ENCODE assay signal across 12 cellular contexts in the genomic region with DNA sequence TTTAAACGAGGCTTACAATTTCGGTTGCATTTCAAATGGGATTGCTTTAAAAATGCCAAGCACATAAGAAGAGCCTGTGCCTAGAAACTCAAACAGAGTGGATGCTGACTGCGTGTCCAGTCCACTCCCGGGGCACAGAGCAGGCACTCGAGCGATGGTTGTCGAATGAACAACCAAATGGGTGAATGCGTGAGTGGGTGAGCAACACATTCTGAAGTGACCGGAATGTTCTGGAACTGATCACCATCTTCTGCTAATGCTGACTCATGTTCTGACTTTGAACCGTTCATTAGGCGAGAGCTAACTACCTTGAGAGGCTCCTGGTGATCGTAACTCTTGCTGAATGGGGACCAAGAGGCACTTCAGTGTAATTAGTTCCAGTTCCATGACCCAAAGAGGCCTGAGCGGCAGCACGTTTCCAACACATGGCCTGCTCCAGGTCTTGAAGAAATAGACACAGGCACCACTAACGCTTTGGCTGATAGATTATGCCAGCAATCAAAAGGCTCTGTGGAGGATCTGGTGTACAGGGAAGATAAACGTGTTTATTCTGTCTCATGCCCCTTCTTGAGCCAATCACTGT. TPM values are rescaled to one million over a fixed set of nuclear protein-coding genes. Genes with fewer than 3 reads are reported as not detected.
DNase-seq lines count a peak whose midpoint lies in the region; ATAC-seq, FAIRE-seq and TF ChIP-seq lines count a peak whose summit lies in the region.
"Had no signal": no experiment of that assay in that cellular context is flagged by ENCODE, and none has a peak within 500 bp of the region (broad histone marks: within the 10 kb centered on the region; RNA-seq: fewer than 3 reads in every experiment).

No MANE protein-coding gene starts in this region.

- no peaks in the 10 kb centered on the region for H3K79me1 ChIP-seq in H9 (ENCODE audit: insufficient read depth, low read depth, low read length, poor library complexity, severe bottlenecking)

- no peak overlapping the region for H2BK5ac ChIP-seq in H9 (ENCODE audit: insufficient read length, low read length)

- FAIRE-seq in astrocyte (lab: Jason Lieb, UNC) = no peak

- no peak overlapping the region for H3K14ac ChIP-seq in H9 (ENCODE audit: insufficient read depth, low read length)

- no peak overlapping the region for H2BK20ac ChIP-seq in H9 (ENCODE audit: low read depth, low read length, poor library complexity, severe bottlenecking)

- TF ChIP-seq CTCF in astrocyte (IDR thresholded peaks at IDR 0.05; ENCODE audit: insufficient read depth, low read depth, low read length) (no peak), transverse colon (IDR thresholded peaks at IDR 0.05) (no peak), H9 (conservative IDR thresholded peaks at IDR 0.05) (no peak)

- TF ChIP-seq EP300 in transverse colon (IDR thresholded peaks at IDR 0.05; ENCODE audit: low read depth) = no peak

- no peak for DNase-seq in stimulated activated naive CD8-positive, alpha-beta T cell treated with anti-CD3 and anti-CD28 coated beads, Interleukin-15, Interleukin-2, amounts not matched to agents 100 U/mL and 50 U/mL, for 24 hours
- DNase-seq in Karpas-422 = no peak
- DNase-seq in astrocyte (ENCODE audit: low read depth) = peak; percentile 31
- no peak for DNase-seq in transverse colon
- DNase-seq in H9 = no peak
- DNase-seq in GM19238 (ENCODE audit: insufficient read length, low spot score) = no peak
- DNase-seq: brain microvascular endothelial cell, foreskin keratinocyte, NCI-H2171 had no signal

- H2BK15ac ChIP-seq in H9 (ENCODE audit: low read depth, low read length) = no peak overlapping the region

- H3T11ph ChIP-seq in H9 (ENCODE audit: low read length) = no peak overlapping the region

- no peaks in the 10 kb centered on the region for H3K36me3 ChIP-seq in Karpas-422 (ENCODE audit: insufficient read depth, low read length)
- no peaks in the 10 kb centered on the region for H3K36me3 ChIP-seq in astrocyte (ENCODE audit: insufficient read depth, low read length)
- no peaks in the 10 kb centered on the region for H3K36me3 ChIP-seq in transverse colon
- H3K36me3 ChIP-seq: brain microvascular endothelial cell had no signal

- no peak overlapping the region for H4K91ac ChIP-seq in H9 (ENCODE audit: insufficient read length, low read depth, low read length)

- in situ Hi-C loops in transverse colon (cut with MboI; ENCODE audit: low pct_ligation_motif_present in 1 of 4, low pct_unique_long_range_greater_than_20kb in 1 of 4, low sequenced_read_pairs in 3 of 4) = no loop called here

- H3K27ac ChIP-seq in Karpas-422 (ENCODE audit: low read length) (peak overlapping the region; percentile 81), astrocyte (ENCODE audit: low read depth, low read length) (no peak overlapping the region), transverse colon (peak overlapping the region in 3 of 4 donors; percentile 6 to 9 (median 8)), H9 (ENCODE audit: insufficient read length, low read depth, low read length) (no peak overlapping the region)
- H3K27ac ChIP-seq: brain microvascular endothelial cell, C4-2B, foreskin keratinocyte had no signal

- H3K23ac ChIP-seq in H9 (ENCODE audit: insufficient read length, low read depth, low read length) = no peak overlapping the region

- H3K36me3 Mint-ChIP-seq in stimulated activated naive CD8-positive, alpha-beta T cell treated with anti-CD3 and anti-CD28 coated beads, Interleukin-15, Interleukin-2, amounts not matched to agents 100 ng/mL and 50 ng/mL, for 24 hours (ENCODE audit: low read depth) = peaks cover 29% of the 10 kb centered on the region
- peaks cover 4% of the 10 kb centered on the region for H3K36me3 Mint-ChIP-seq in astrocyte (ENCODE audit: low read depth, unreplicated experiment)
- no peaks in the 10 kb centered on the region for H3K36me3 Mint-ChIP-seq in H9 (ENCODE audit: insufficient read depth in 1 of 3, low read depth in 3 of 3)

- H2AK5ac ChIP-seq in H9 (ENCODE audit: insufficient read length, low read length) = no peak overlapping the region

- intact Hi-C loops in transverse colon (cut with DNase I; ENCODE audit: low total_unique reads) = no loop called here

- no peaks in the 10 kb centered on the region for H3K9me2 ChIP-seq in Karpas-422 (replicated peaks; ENCODE audit: insufficient read depth, low read length)

- no peak overlapping the region for H2BK120ac ChIP-seq in H9 (ENCODE audit: low read depth, low read length, poor library complexity, severe bottlenecking)

- no peaks in the 10 kb centered on the region for H3K23me2 ChIP-seq in H9 (ENCODE audit: insufficient read length, low read depth, low read length, poor library complexity, severe bottlenecking)

- H3K4ac ChIP-seq in H9 (ENCODE audit: low read depth, low read length) = no peak overlapping the region

- H3K9ac ChIP-seq in Karpas-422 (ENCODE audit: low read length) (peak overlapping the region; percentile 57; the same call in 1 of the 2 replicates), astrocyte (ENCODE audit: low read length) (no peak overlapping the region), H9 (ENCODE audit: extremely low read depth, insufficient read length, low read length) (no peak overlapping the region)

- H3K9me3 Mint-ChIP-seq in stimulated activated naive CD8-positive, alpha-beta T cell treated with anti-CD3 and anti-CD28 coated beads, Interleukin-15, Interleukin-2, amounts not matched to agents 100 ng/mL and 50 ng/mL, for 24 hours = peaks cover 8% of the 10 kb centered on the region
- H3K9me3 Mint-ChIP-seq in astrocyte (ENCODE audit: unreplicated experiment) (peaks cover 30% of the 10 kb centered on the region), H9 (peaks cover 4 to 5% of the 10 kb centered on the region in 2 experiments; a peak in 2 of 5 replicates)

- no peaks in the 10 kb centered on the region for H3K79me2 ChIP-seq in Karpas-422 (ENCODE audit: low read length)
- H3K79me2 ChIP-seq in astrocyte (ENCODE audit: insufficient read depth, low read length) = no peaks in the 10 kb centered on the region
- H3K79me2 ChIP-seq in H9 (ENCODE audit: insufficient read depth, low read length) = no peaks in the 10 kb centered on the region

- H3K27me3 ChIP-seq in Karpas-422 (ENCODE audit: low read length) = no peaks in the 10 kb centered on the region; the same call in 1 of the 2 replicates
- peaks cover 27% of the 10 kb centered on the region for H3K27me3 ChIP-seq in astrocyte (ENCODE audit: insufficient read depth, low read length)
- no peaks in the 10 kb centered on the region for H3K27me3 ChIP-seq in transverse colon
- H3K27me3 ChIP-seq in H9 (ENCODE audit: insufficient read depth, low read length) = no peaks in the 10 kb centered on the region; the same call in 1 of the 2 replicates
- H3K27me3 ChIP-seq: foreskin keratinocyte had no signal

- H2AFZ ChIP-seq in Karpas-422 (ENCODE audit: low read length) (peak overlapping the region; percentile 57; the same call in 1 of the 2 replicates), astrocyte (ENCODE audit: low read depth, low read length) (no peak overlapping the region), H9 (ENCODE audit: low read length) (no peak overlapping the region)

- WGBS in transverse colon (ENCODE audit: low coverage in 1 of 2), 2 donors = 69 to 85% methylated on average over 9 to 16 of the region's 16 CpGs
- no CpG with 5 or more reads among the region's 16 CpGs for WGBS in H9 (ENCODE audit: extremely low coverage, insufficient read length, low lambda C conversion rate)

- H3K27me3 Mint-ChIP-seq in stimulated activated naive CD8-positive, alpha-beta T cell treated with anti-CD3 and anti-CD28 coated beads, Interleukin-15, Interleukin-2, amounts not matched to agents 100 ng/mL and 50 ng/mL, for 24 hours = no peaks in the 10 kb centered on the region
- peaks cover 45% of the 10 kb centered on the region for H3K27me3 Mint-ChIP-seq in astrocyte (ENCODE audit: low read depth, unreplicated experiment)
- peaks cover 52% of the 10 kb centered on the region for H3K27me3 Mint-ChIP-seq in H9 (ENCODE audit: low read depth)

- H4K20me1 ChIP-seq in Karpas-422 (ENCODE audit: insufficient read depth, low read depth, low read length) = no peaks in the 10 kb centered on the region
- no peaks in the 10 kb centered on the region for H4K20me1 ChIP-seq in astrocyte (ENCODE audit: insufficient read depth, low read length)
- H4K20me1 ChIP-seq in H9 (ENCODE audit: control insufficient read depth, insufficient read depth, insufficient read length) = no peaks in the 10 kb centered on the region

- no peak for ATAC-seq in stimulated activated naive CD8-positive, alpha-beta T cell treated with anti-CD3 and anti-CD28 coated beads, Interleukin-15, Interleukin-2, amounts not matched to agents 100 U/mL and 50 U/mL, for 24 hours
- no peak for ATAC-seq in GM18498 (IDR thresholded peaks at IDR 0.05; ENCODE audit: unreplicated experiment)
- ATAC-seq: foreskin keratinocyte had no signal

- H4K8ac ChIP-seq in H9 (replicated peaks; ENCODE audit: insufficient read length, low read depth, low read length) = no peak overlapping the region

- H3K27ac Mint-ChIP-seq in stimulated activated naive CD8-positive, alpha-beta T cell treated with anti-CD3 and anti-CD28 coated beads, Interleukin-15, Interleukin-2, amounts not matched to agents 100 ng/mL and 50 ng/mL, for 24 hours = peak overlapping the region; percentile 99
- peak overlapping the region; percentile 43 for H3K27ac Mint-ChIP-seq in astrocyte (ENCODE audit: unreplicated experiment)
- no peak overlapping the region for H3K27ac Mint-ChIP-seq in H9

- no peak for TF ChIP-seq POLR2A in transverse colon (IDR thresholded peaks at IDR 0.05)

- H3K4me3 ChIP-seq in Karpas-422 (ENCODE audit: low read length) (0 out of 2 replicates have a peak overlapping the region, but pooled peaks have one; percentile 27), astrocyte (ENCODE audit: insufficient read depth, low read depth, low read length) (no peak overlapping the region), transverse colon (no peak overlapping the region)

- H4K5ac ChIP-seq in H9 (ENCODE audit: insufficient read length, low read depth, low read length) = no peak overlapping the region

- H3K9me3 ChIP-seq in Karpas-422 (ENCODE audit: low read length) (no peaks in the 10 kb centered on the region), astrocyte (ENCODE audit: insufficient read depth, low read depth, low read length) (no peaks in the 10 kb centered on the region), transverse colon (no peaks in the 10 kb centered on the region), H9 (ENCODE audit: control insufficient read depth, low read depth, low read length) (no peaks in the 10 kb centered on the region)

- H2BK12ac ChIP-seq in H9 (ENCODE audit: insufficient read length, low read depth, low read length) = no peak overlapping the region

- H3K4me1 ChIP-seq in Karpas-422 (ENCODE audit: low read length) (peaks cover 29% of the 10 kb centered on the region), astrocyte (ENCODE audit: insufficient read depth, low read length) (no peaks in the 10 kb centered on the region), transverse colon (no peaks in the 10 kb centered on the region), H9 (ENCODE audit: insufficient read depth, low read length) (no peaks in the 10 kb centered on the region)
- H3K4me1 ChIP-seq: foreskin keratinocyte had no signal

- peaks cover 92% of the 10 kb centered on the region for H3K4me1 Mint-ChIP-seq in stimulated activated naive CD8-positive, alpha-beta T cell treated with anti-CD3 and anti-CD28 coated beads, Interleukin-15, Interleukin-2, amounts not matched to agents 100 ng/mL and 50 ng/mL, for 24 hours (ENCODE audit: low read depth)
- H3K4me1 Mint-ChIP-seq in astrocyte (ENCODE audit: low read depth, unreplicated experiment) (peaks cover 13% of the 10 kb centered on the region), H9 (peaks cover 5% of the 10 kb centered on the region in 2 experiments; a peak in 3 of 4 replicates)

- no peak overlapping the region for H3K56ac ChIP-seq in H9 (ENCODE audit: insufficient read length, low read depth, low read length)

- H3K4me2 ChIP-seq in Karpas-422 (ENCODE audit: low read depth, low read length, poor library complexity, severe bottlenecking) = peak overlapping the region; percentile 70
- no peak overlapping the region for H3K4me2 ChIP-seq in astrocyte (ENCODE audit: low read length)
- no peak overlapping the region for H3K4me2 ChIP-seq in H9 (ENCODE audit: insufficient read depth, insufficient read length, low read length)

- H3K4me3 Mint-ChIP-seq in stimulated activated naive CD8-positive, alpha-beta T cell treated with anti-CD3 and anti-CD28 coated beads, Interleukin-15, Interleukin-2, amounts not matched to agents 100 ng/mL and 50 ng/mL, for 24 hours = peak overlapping the region; percentile 72
- H3K4me3 Mint-ChIP-seq in astrocyte (ENCODE audit: unreplicated experiment) (no peak overlapping the region), H9 (no peak overlapping the region)

- H3K18ac ChIP-seq in H9 (ENCODE audit: insufficient read length, low read depth, low read length) = no peak overlapping the region

RNA-seq across cellular contexts. Expression of a gene that starts 37.9 kb away (rescaled TPM):
- 285 and 592 TPM in 2 replicates for total RNA-seq in Karpas-422 (2014; rRNA removed; shearing (Covaris generic); ENCODE audit: low replicate concordance)
- total RNA-seq in astrocyte (0.41 and 0.59 TPM in 2 replicates), transverse colon (10 to 100 TPM; 20.7 to 70.7 (median 45.2) TPM), H9 (2021) (0.28 TPM in 1 of 2 replicates, not detected in the other)
- total RNA-seq: foreskin keratinocyte had no signal

Comparison
In these comparisons a context has a peak if more than half of its experiments do, and no peak if none do; other contexts are left out.
1. H3K27ac Mint-ChIP-seq: peak in stimulated activated naive CD8-positive, alpha-beta T cell treated with anti-CD3 and anti-CD28 coated beads, Interleukin-15, Interleukin-2, amounts not matched to agents 100 ng/mL and 50 ng/mL, for 24 hours (single experiment) and astrocyte (single experiment); none in H9 (0 of 3).
2. H3K27ac ChIP-seq: peak in Karpas-422 (single experiment) and transverse colon (3 of 4); none in astrocyte (single experiment) and H9 (single experiment).
3. RNA of a gene that starts 37.9 kb away (total RNA-seq): 285 to 592 TPM in Karpas-422 and 20.7 to 70.7 TPM in transverse colon; 0.41 to 0.59 TPM in astrocyte and 0.28 TPM in H9; every median in the first group is over 10 times any median in the second.